10 cellular contexts compared by ENCODE assay signal in the genomic region with DNA sequence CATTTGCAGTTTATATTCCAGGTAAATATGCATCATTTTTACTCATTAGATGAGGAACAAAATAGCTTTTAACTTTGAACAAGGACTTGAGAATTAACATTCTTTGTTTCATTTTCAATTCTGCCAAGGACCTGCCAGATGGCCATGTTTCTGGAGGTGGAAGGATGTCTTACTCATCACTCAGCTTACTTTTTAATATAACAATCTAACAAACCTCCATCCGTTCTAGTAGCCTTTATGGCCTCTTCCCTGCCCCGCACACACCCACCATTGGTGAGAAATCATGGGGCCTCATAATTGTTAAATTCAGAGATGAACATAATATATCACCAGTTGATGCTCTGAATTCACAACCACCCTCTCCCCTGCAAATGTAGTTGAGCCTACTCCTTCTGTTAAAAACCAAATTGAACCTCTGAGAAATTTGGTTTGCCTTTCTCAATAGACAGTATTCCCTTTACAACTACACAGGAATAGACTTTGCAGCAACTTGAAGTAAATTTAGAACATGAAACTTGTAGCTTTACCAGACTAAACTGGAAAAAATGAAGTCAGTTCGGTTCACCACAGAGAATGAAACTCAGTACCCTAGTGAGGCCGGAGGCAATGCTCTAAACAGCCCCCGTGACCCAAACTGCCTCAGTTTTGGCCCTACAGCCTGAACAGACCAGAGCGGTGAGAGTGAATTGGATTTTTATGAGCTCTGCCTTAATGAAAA. TPM values are rescaled to one million over a fixed set of nuclear protein-coding genes. Genes with fewer than 3 reads are reported as not detected.
A peak's percentile ranks its signal among the peaks of the same experiment; 100 is the strongest.
DNase-seq lines count a peak whose midpoint lies in the region; ATAC-seq and TF ChIP-seq lines count a peak whose summit lies in the region.
"Had no signal": no experiment of that assay in that cellular context is flagged by ENCODE, and none has a peak within 500 bp of the region (broad histone marks: within the 10 kb centered on the region; RNA-seq: fewer than 3 reads in every experiment).

No MANE protein-coding gene starts in this region.

- H3K4me1 ChIP-seq in stomach, result no peaks in the 10 kb centered on the region
- H3K4me1 ChIP-seq: parathyroid adenoma had no signal

- no TSS peak for BruUV-seq in Calu3 (replicated peaks; lab: Mats Ljungman, UMichigan)

- intact Hi-C loops in stomach (cut with DNase I; ENCODE audit: low total_unique reads) (no loop called here), Calu3 (cut with micrococcal nuclease; ENCODE audit: unreplicated experiment) (no loop called here)

- peaks cover 11% of the 10 kb centered on the region for H3K4me1 Mint-ChIP-seq in activated naive CD8-positive, alpha-beta T cell (ENCODE audit: low read depth)
- no peaks in the 10 kb centered on the region for H3K4me1 Mint-ChIP-seq in Calu3 (ENCODE audit: low read depth, unreplicated experiment)

- no peak for TF ChIP-seq POLR2A in stomach (IDR thresholded peaks at IDR 0.05)

- H3K27me3 ChIP-seq in stomach, result no peaks in the 10 kb centered on the region

- TF ChIP-seq EP300 in stomach (IDR thresholded peaks at IDR 0.05), result no peak

- H3K9me3 ChIP-seq in stomach, result no peaks in the 10 kb centered on the region

- peak overlapping the region in 1 of 5 donors; percentile 11 for H3K27ac ChIP-seq in stomach
- H3K27ac ChIP-seq: parathyroid adenoma had no signal

- ATAC-seq in GM19351 (IDR thresholded peaks at IDR 0.05; ENCODE audit: unreplicated experiment) (peak; percentile 92), HG03066 (IDR thresholded peaks at IDR 0.05; ENCODE audit: low read depth, unreplicated experiment) (peak; percentile 77)

- peak overlapping the region; percentile 80 for H3K27ac Mint-ChIP-seq in activated naive CD8-positive, alpha-beta T cell
- no peak overlapping the region for H3K27ac Mint-ChIP-seq in Calu3 (ENCODE audit: unreplicated experiment)

- CTCF ChIA-PET in Calu3 (lab: Charles Lee), result no interaction called here

- no peaks in the 10 kb centered on the region for H3K9me3 Mint-ChIP-seq in activated naive CD8-positive, alpha-beta T cell (ENCODE audit: low read depth)
- no peaks in the 10 kb centered on the region for H3K9me3 Mint-ChIP-seq in Calu3 (ENCODE audit: low read depth, unreplicated experiment)

- no peak overlapping the region for H3K4me3 ChIP-seq in stomach

- H3K4me3 Mint-ChIP-seq in activated naive CD8-positive, alpha-beta T cell, result peak overlapping the region; percentile 60
- H3K4me3 Mint-ChIP-seq in Calu3 (ENCODE audit: low read depth, unreplicated experiment), result no peak overlapping the region

- H3K36me3 ChIP-seq in stomach, result no peaks in the 10 kb centered on the region

- H3K36me3 Mint-ChIP-seq in activated naive CD8-positive, alpha-beta T cell, result no peaks in the 10 kb centered on the region
- H3K36me3 Mint-ChIP-seq in Calu3 (ENCODE audit: insufficient read depth, unreplicated experiment), result no peaks in the 10 kb centered on the region

- no peaks in the 10 kb centered on the region for H3K27me3 Mint-ChIP-seq in activated naive CD8-positive, alpha-beta T cell
- H3K27me3 Mint-ChIP-seq in Calu3 (ENCODE audit: unreplicated experiment), result no peaks in the 10 kb centered on the region

- 56 to 61% (median 59%) methylated on average over 6 of the region's 6 CpGs for WGBS in stomach, 5 donors

- TF ChIP-seq CTCF in stomach (IDR thresholded peaks at IDR 0.05) (no peak), Calu3 (IDR thresholded peaks at IDR 0.05; ENCODE audit: unreplicated experiment) (no peak)

- peak; percentile 10 for DNase-seq in ELR (ENCODE audit: low read depth)
- no peak for DNase-seq in HUDEP-2 (lab: John Stamatoyannopoulos, UW; ENCODE audit: unreplicated experiment in 76 of 76)
- no peak for DNase-seq in stomach
- DNase-seq in DMS153 treated with DMSO at 0.1 percent for 48 hours (lab: John Stamatoyannopoulos, UW; ENCODE audit: unreplicated experiment), result no peak
- DNase-seq in Calu3, result no peak
- DNase-seq: NCI-H1105 treated with DMSO at 0.1 percent for 48 hours had no signal

RNA-seq across cellular contexts. Expression of gene ACSL4, which starts 50.1 kb away (rescaled TPM):
- total RNA-seq in stomach (10 to 100 TPM in 4 of 5 donors, 1 to 10 TPM in 1; 4.1 to 53.4 (median 31.4) TPM), Calu3 (2022) (64.8 and 72.4 TPM in 2 replicates)
- 10 to 100 TPM; 12.4 to 48.6 (median 44.3) TPM for polyA plus RNA-seq in stomach
